Comparison of ENCODE assay signal across 17 cellular contexts in genomic region chr20:10634190-10634589, GRCh38. TPM values are rescaled to one million over a fixed set of nuclear protein-coding genes. Genes with fewer than 3 reads are reported as not detected.
DNase-seq lines count a peak whose midpoint lies in the region; ATAC-seq and TF ChIP-seq lines count a peak whose summit lies in the region.
"Had no signal": no experiment of that assay in that cellular context is flagged by ENCODE, and none has a peak within 500 bp of the region (broad histone marks: within the 10 kb centered on the region; RNA-seq: fewer than 3 reads in every experiment).

No MANE protein-coding gene starts in this region.

- no peaks in the 10 kb centered on the region for H3K4me1 Mint-ChIP-seq in activated naive CD8-positive, alpha-beta T cell treated with anti-CD3 and anti-CD28 coated beads, Interleukin-2, amount 50 U/mL, for 24 hours
- H3K4me1 Mint-ChIP-seq: stimulated activated naive CD8-positive, alpha-beta T cell treated with anti-CD3 and anti-CD28 coated beads, Interleukin-15, amount 100 ng/mL, for 72 hours had no signal

- H3K36me3 Mint-ChIP-seq in activated naive CD8-positive, alpha-beta T cell treated with anti-CD3 and anti-CD28 coated beads, Interleukin-2, amount 50 U/mL, for 24 hours (ENCODE audit: low read depth): no peaks in the 10 kb centered on the region

- DNase-seq in EH (ENCODE audit: low read depth) (peak; percentile 35), OCI-LY7 (ENCODE audit: low spot score) (peak; percentile 5), germinal center (ENCODE audit: low spot score) (peak; percentile 37), smooth muscle cell (lab: John Stamatoyannopoulos, UW; ENCODE audit: unreplicated experiment) (no peak), globus pallidus (ENCODE audit: low spot score) (no peak)
- DNase-seq in activated effector memory CD4-positive, alpha-beta T cell treated with Interleukin-2 at 50 U/mL for 16 hours: no peak
- no peak for DNase-seq in activated naive CD8-positive, alpha-beta T cell treated with anti-CD3 and anti-CD28 coated beads, Interleukin-2, amount 50 U/mL, for 24 hours
- DNase-seq: activated CD4-positive, alpha-beta T cell treated with anti-CD3 and anti-CD28 coated beads for 1 hour; activated effector memory CD4-positive, alpha-beta T cell treated with anti-CD3 and anti-CD28 coated beads, Interleukin-2, amount 50 U/mL, for 16 hours; amniotic stem cell; cerebellar nuclear complex; DND-41; left lung; NCI-H1436; NCI-H345; stimulated activated naive CD8-positive, alpha-beta T cell treated with anti-CD3 and anti-CD28 coated beads, Interleukin-15, amount 100 ng/mL, for 72 hours had no signal

- no peak for ATAC-seq in HG03039 (IDR thresholded peaks at IDR 0.05; ENCODE audit: unreplicated experiment)
- ATAC-seq in activated naive CD8-positive, alpha-beta T cell treated with anti-CD3 and anti-CD28 coated beads, Interleukin-2, amount 50 U/mL, for 24 hours: no peak
- ATAC-seq: stimulated activated naive CD8-positive, alpha-beta T cell treated with anti-CD3 and anti-CD28 coated beads, Interleukin-15, amount 100 ng/mL, for 72 hours had no signal

- H3K27me3 Mint-ChIP-seq in activated naive CD8-positive, alpha-beta T cell treated with anti-CD3 and anti-CD28 coated beads, Interleukin-2, amount 50 U/mL, for 24 hours: no peaks in the 10 kb centered on the region
- H3K27me3 Mint-ChIP-seq: stimulated activated naive CD8-positive, alpha-beta T cell treated with anti-CD3 and anti-CD28 coated beads, Interleukin-15, amount 100 ng/mL, for 72 hours had no signal

- H3K4me2 ChIP-seq in OCI-LY7 (ENCODE audit: low read length): no peak overlapping the region
- H3K4me2 ChIP-seq in smooth muscle cell: no peak overlapping the region

- no peak overlapping the region for H2AFZ ChIP-seq in OCI-LY7 (ENCODE audit: low read length)
- no peak overlapping the region for H2AFZ ChIP-seq in smooth muscle cell (ENCODE audit: low read depth)

- intact Hi-C loops in OCI-LY7 (cut with micrococcal nuclease; ENCODE audit: unreplicated experiment): no loop called here

- H3K4me1 ChIP-seq in OCI-LY7 (ENCODE audit: insufficient read depth, low read length, poor library complexity, severe bottlenecking): no peaks in the 10 kb centered on the region
- H3K4me1 ChIP-seq in smooth muscle cell (ENCODE audit: low read depth): peaks cover 82% of the 10 kb centered on the region

- no peaks in the 10 kb centered on the region for H3K27me3 ChIP-seq in smooth muscle cell (ENCODE audit: low read depth)
- H3K27me3 ChIP-seq: left lung had no signal

- POLR2A ChIA-PET in OCI-LY7 (lab: Charles Lee): no interaction called here

- peaks cover 23% of the 10 kb centered on the region for H3F3A ChIP-seq in smooth muscle cell (ENCODE audit: low read depth)

- CTCF ChIA-PET in OCI-LY7 (lab: Charles Lee; ENCODE audit: unreplicated experiment): interaction anchor here (0.6 kb wide), 1 partner anchor 161 kb away, joined by 3 read pairs; no protein-coding TSS in a partner anchor

- no peaks in the 10 kb centered on the region for H3K9me3 Mint-ChIP-seq in activated naive CD8-positive, alpha-beta T cell treated with anti-CD3 and anti-CD28 coated beads, Interleukin-2, amount 50 U/mL, for 24 hours
- H3K9me3 Mint-ChIP-seq: stimulated activated naive CD8-positive, alpha-beta T cell treated with anti-CD3 and anti-CD28 coated beads, Interleukin-15, amount 100 ng/mL, for 72 hours had no signal

- no peak overlapping the region for H3K9ac ChIP-seq in smooth muscle cell (ENCODE audit: low read depth)

- H3K27ac ChIP-seq in OCI-LY7 (ENCODE audit: low read depth, low read length, poor library complexity, severe bottlenecking) (no peak overlapping the region), smooth muscle cell (ENCODE audit: low read depth) (peak overlapping the region; percentile 11)

- no TSS peak for BruUV-seq in OCI-LY7 (replicated peaks; lab: Mats Ljungman, UMichigan)

- H4K20me1 ChIP-seq in OCI-LY7 (ENCODE audit: insufficient read depth, low read length) (no peaks in the 10 kb centered on the region), smooth muscle cell (ENCODE audit: low read depth) (peaks cover 15% of the 10 kb centered on the region)

- H3K27ac Mint-ChIP-seq in activated naive CD8-positive, alpha-beta T cell treated with anti-CD3 and anti-CD28 coated beads, Interleukin-2, amount 50 U/mL, for 24 hours: no peak overlapping the region
- H3K27ac Mint-ChIP-seq: stimulated activated naive CD8-positive, alpha-beta T cell treated with anti-CD3 and anti-CD28 coated beads, Interleukin-15, amount 100 ng/mL, for 72 hours had no signal

- no peaks in the 10 kb centered on the region for H3K36me3 ChIP-seq in OCI-LY7 (ENCODE audit: insufficient read depth, low read length)
- peaks cover 1% of the 10 kb centered on the region for H3K36me3 ChIP-seq in smooth muscle cell (ENCODE audit: low read depth)

- TF ChIP-seq CTCF in OCI-LY7 (conservative IDR thresholded peaks at IDR 0.05; ENCODE audit: low read length) (no peak), smooth muscle cell (IDR thresholded peaks at IDR 0.05; ENCODE audit: borderline replicate concordance, insufficient read depth, poor library complexity, severe bottlenecking) (no peak)

- H3K9me2 ChIP-seq in OCI-LY7 (ENCODE audit: insufficient read depth, low read length): no peaks in the 10 kb centered on the region

- H3K79me2 ChIP-seq in OCI-LY7 (ENCODE audit: insufficient read depth, low read depth, low read length) (no peaks in the 10 kb centered on the region), smooth muscle cell (ENCODE audit: low read depth) (peaks cover 10% of the 10 kb centered on the region)

- no peak overlapping the region for H3K4me3 ChIP-seq in OCI-LY7 (ENCODE audit: low read depth, low read length, poor library complexity, severe bottlenecking)
- no peak overlapping the region for H3K4me3 ChIP-seq in smooth muscle cell
- H3K4me3 ChIP-seq: left lung had no signal

- H3K9me3 ChIP-seq in OCI-LY7 (ENCODE audit: low read length) (no peaks in the 10 kb centered on the region), smooth muscle cell (replicated peaks; ENCODE audit: low read depth) (no peaks in the 10 kb centered on the region)
- H3K9me3 ChIP-seq: left lung had no signal

- no peak overlapping the region for H3K4me3 Mint-ChIP-seq in activated naive CD8-positive, alpha-beta T cell treated with anti-CD3 and anti-CD28 coated beads, Interleukin-2, amount 50 U/mL, for 24 hours
- H3K4me3 Mint-ChIP-seq: stimulated activated naive CD8-positive, alpha-beta T cell treated with anti-CD3 and anti-CD28 coated beads, Interleukin-15, amount 100 ng/mL, for 72 hours had no signal

- 78% methylated on average over 5 of the region's 5 CpGs for WGBS in smooth muscle cell (ENCODE audit: low lambda C conversion rate)

RNA-seq across cellular contexts. Expression of gene JAG1, which starts 39.6 kb away (rescaled TPM):
- total RNA-seq in OCI-LY7 (2014; rRNA removed; shearing (Covaris generic)): 0.28 and 0.32 TPM in 2 replicates
- total RNA-seq in OCI-LY7 (2022) (0.67 and 1.7 TPM in 2 replicates), smooth muscle cell (126 and 135 TPM in 2 replicates)
- 45.0 and 73.6 TPM in 2 replicates for polyA plus RNA-seq in smooth muscle cell

Comparison
In these comparisons a context has a peak if more than half of its experiments do, and no peak if none do; other contexts are left out.
1. DNase-seq: peak in EH (single experiment), OCI-LY7 (single experiment) and germinal center (single experiment); none in smooth muscle cell (single experiment), activated effector memory CD4-positive, alpha-beta T cell treated with Interleukin-2 at 50 U/mL for 16 hours (single experiment), globus pallidus (single experiment) and activated naive CD8-positive, alpha-beta T cell treated with anti-CD3 and anti-CD28 coated beads, Interleukin-2, amount 50 U/mL, for 24 hours (single experiment).
2. RNA of gene JAG1, which starts 39.6 kb away (total RNA-seq): 126 to 135 TPM in smooth muscle cell; 0.28 to 1.7 TPM in OCI-LY7; every median in the first group is over 10 times any median in the second.